Comparison of ENCODE assay signal across 12 cellular contexts in the genomic region with DNA sequence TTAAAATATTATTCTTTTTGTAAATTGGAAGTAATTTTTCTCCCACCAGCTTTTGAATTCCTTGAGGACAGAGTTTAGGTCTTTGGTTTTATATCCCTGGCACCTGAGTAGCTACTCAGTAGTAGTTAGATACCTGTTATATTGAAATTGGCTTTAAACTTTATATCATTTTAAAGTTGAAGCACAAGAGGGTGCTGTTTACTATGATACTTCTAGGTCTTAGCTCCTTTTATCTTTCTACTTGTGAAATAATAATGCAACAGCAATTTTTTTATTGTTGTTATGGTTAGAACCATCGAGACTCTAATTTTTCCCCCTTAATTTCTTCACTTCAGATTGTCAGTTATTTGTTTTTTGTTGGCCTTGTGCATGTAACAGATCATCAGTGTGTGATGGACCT. TPM values are rescaled to one million over a fixed set of nuclear protein-coding genes. Genes with fewer than 3 reads are reported as not detected.
DNase-seq lines count a peak whose midpoint lies in the region; ATAC-seq and TF ChIP-seq lines count a peak whose summit lies in the region.
"Had no signal": no experiment of that assay in that cellular context is flagged by ENCODE, and none has a peak within 500 bp of the region (broad histone marks: within the 10 kb centered on the region; RNA-seq: fewer than 3 reads in every experiment).

No MANE protein-coding gene starts in this region.

- H3K4me1 ChIP-seq in CD8-positive, alpha-beta T cell (ENCODE audit: insufficient read depth, low read length), result no peaks in the 10 kb centered on the region

- intact Hi-C loops in CD8-positive, alpha-beta T cell (cut with DNase I, micrococcal nuclease), result loop anchor here (5.0 to 10.0 kb wide), 2 partner anchors 177 to 179 kb away; no protein-coding TSS in a partner anchor

- peak; percentile 56 for TF ChIP-seq RAD21 in neural cell (conservative IDR thresholded peaks at IDR 0.05)

- H2AFZ ChIP-seq in neural cell (ENCODE audit: low read depth, low read length), result no peak overlapping the region

- H3K79me2 ChIP-seq in neural cell (replicated peaks; ENCODE audit: insufficient read depth, low read length), result no peaks in the 10 kb centered on the region

- no peaks in the 10 kb centered on the region for H3K9me2 ChIP-seq in neural cell (ENCODE audit: insufficient read depth, low read length)

- no peak for ATAC-seq in CD8-positive, alpha-beta T cell
- no peak for ATAC-seq in HG03159 (IDR thresholded peaks at IDR 0.05; ENCODE audit: unreplicated experiment)

- no peaks in the 10 kb centered on the region for H4K20me1 ChIP-seq in neural cell (ENCODE audit: insufficient read depth)

- peaks cover 4% of the 10 kb centered on the region for H3K36me3 Mint-ChIP-seq in chondrocyte (ENCODE audit: low read depth)
- H3K36me3 Mint-ChIP-seq in CD8-positive, alpha-beta T cell, result peaks cover 19% of the 10 kb centered on the region

- H3K9me3 Mint-ChIP-seq in chondrocyte (ENCODE audit: low read depth), result no peaks in the 10 kb centered on the region
- no peaks in the 10 kb centered on the region for H3K9me3 Mint-ChIP-seq in CD8-positive, alpha-beta T cell

- no peaks in the 10 kb centered on the region for H3K9me3 ChIP-seq in neural cell (ENCODE audit: low read length)
- no peaks in the 10 kb centered on the region for H3K9me3 ChIP-seq in CD8-positive, alpha-beta T cell (ENCODE audit: low read length)

- no peak overlapping the region for H3K4me3 ChIP-seq in neural cell (ENCODE audit: low read length)
- H3K4me3 ChIP-seq in CD8-positive, alpha-beta T cell (ENCODE audit: low read depth, low read length), result no peak overlapping the region

- H3K4me2 ChIP-seq in neural cell (ENCODE audit: low read length), result no peak overlapping the region

- peak; percentile 78 for TF ChIP-seq CTCF in chondrocyte (IDR thresholded peaks at IDR 0.05)
- TF ChIP-seq CTCF in neural cell (IDR thresholded peaks at IDR 0.05; ENCODE audit: poor library complexity, severe bottlenecking), result peak; percentile 51
- no peak for TF ChIP-seq CTCF in CD8-positive, alpha-beta T cell (IDR thresholded peaks at IDR 0.05)

- no peak overlapping the region for H3K4me3 Mint-ChIP-seq in chondrocyte (ENCODE audit: unreplicated experiment)
- no peak overlapping the region for H3K4me3 Mint-ChIP-seq in CD8-positive, alpha-beta T cell

- H3F3A ChIP-seq in neural cell (ENCODE audit: insufficient read depth, low read length, poor library complexity, severe bottlenecking), result no peaks in the 10 kb centered on the region

- H3K27ac ChIP-seq in neural cell (ENCODE audit: low read length), result no peak overlapping the region
- H3K27ac ChIP-seq in CD8-positive, alpha-beta T cell (ENCODE audit: low read depth, low read length), result no peak overlapping the region

- no peak overlapping the region for H3K27ac Mint-ChIP-seq in chondrocyte (ENCODE audit: unreplicated experiment)
- H3K27ac Mint-ChIP-seq in CD8-positive, alpha-beta T cell, result no peak overlapping the region

- H3K27me3 Mint-ChIP-seq in chondrocyte (ENCODE audit: low read depth), result no peaks in the 10 kb centered on the region
- no peaks in the 10 kb centered on the region for H3K27me3 Mint-ChIP-seq in CD8-positive, alpha-beta T cell (ENCODE audit: low read depth)

- TF ChIP-seq EP300 in neural cell (conservative IDR thresholded peaks at IDR 0.05; ENCODE audit: poor library complexity, severe bottlenecking), result no peak

- peaks cover 3% of the 10 kb centered on the region for H3K4me1 Mint-ChIP-seq in chondrocyte (ENCODE audit: low read depth)
- no peaks in the 10 kb centered on the region for H3K4me1 Mint-ChIP-seq in CD8-positive, alpha-beta T cell (ENCODE audit: low read depth)

- POLR2A ChIA-PET in CD8-positive, alpha-beta T cell (lab: Charles Lee), result interaction anchor here (2.3 kb wide), 1 partner anchor 16 kb away, joined by 5 read pairs; no protein-coding TSS in a partner anchor
- POLR2A ChIA-PET in HEK293T (lab: Yijun Ruan, JAX), result no interaction called here

- DNase-seq in EL (peak; percentile 30), NAMALWA (ENCODE audit: low spot score) (peak; percentile 33), chondrocyte (ENCODE audit: low spot score) (no peak), 8988T (no peak), HEK293T (ENCODE audit: extremely low spot score) (no peak)
- no peak for DNase-seq in CD8-positive, alpha-beta T cell
- DNase-seq: amygdala, GOT3, islet precursor cell, NCI-H526 treated with DMSO at 0.1 percent for 48 hours had no signal

- no peak overlapping the region for H3K9ac ChIP-seq in neural cell (ENCODE audit: low read length)

- no peaks in the 10 kb centered on the region for H3K36me3 ChIP-seq in neural cell (ENCODE audit: insufficient read depth, low read length)
- H3K36me3 ChIP-seq in CD8-positive, alpha-beta T cell (ENCODE audit: insufficient read depth, low read length), result no peaks in the 10 kb centered on the region

- CTCF ChIA-PET in CD8-positive, alpha-beta T cell (lab: Charles Lee), result interaction anchor here (1.0 to 1.1 kb wide), 2 partner anchors 11 to 39 kb away, joined by 3 read pairs; no protein-coding TSS in a partner anchor
- CTCF ChIA-PET in HEK293T (lab: Yijun Ruan, JAX), result no interaction called here

- no peaks in the 10 kb centered on the region for H3K27me3 ChIP-seq in neural cell (ENCODE audit: insufficient read depth, low read depth, low read length)
- no peaks in the 10 kb centered on the region for H3K27me3 ChIP-seq in CD8-positive, alpha-beta T cell (ENCODE audit: insufficient read depth, low read length)

TF ChIP-seq in neural cell, 6 proteins besides CTCF, POLR2A, EP300 and RAD21:
- TF ChIP-seq EZH2 (IDR thresholded peaks at IDR 0.05; ENCODE audit: borderline replicate concordance, insufficient read depth, low read length, poor library complexity, severe bottlenecking) (no peak), SMC3 (conservative IDR thresholded peaks at IDR 0.05; ENCODE audit: poor library complexity) (peak; percentile 60), TAF1 (IDR thresholded peaks at IDR 0.05; ENCODE audit: low read depth) (no peak)
TF ChIP-seq in neural cell: peak in this region for 1.

TF ChIP-seq in HEK293T, 16 proteins besides CTCF, POLR2A, EP300 and RAD21:
- TF ChIP-seq ARNT (IDR thresholded peaks at IDR 0.05) (no peak), ZNF384 (IDR thresholded peaks at IDR 0.05) (no peak), HDGF (IDR thresholded peaks at IDR 0.05; ENCODE audit: borderline replicate concordance) (no peak), FOXK2 (IDR thresholded peaks at IDR 0.05) (no peak), LEF1 (IDR thresholded peaks at IDR 0.05; ENCODE audit: borderline replicate concordance) (no peak)

RNA-seq across cellular contexts. Expression of a gene that starts 46.3 kb away (rescaled TPM):
- 105 to 133 TPM (median 124 TPM) in 3 replicates for total RNA-seq in chondrocyte
- polyA plus RNA-seq in neural cell, result 157 and 207 TPM in 2 replicates
- 79.4 and 93.9 TPM in 2 replicates for polyA minus RNA-seq in neural cell
- 10 to 100 TPM; 36.5 to 43.5 TPM for total RNA-seq in CD8-positive, alpha-beta T cell

RNA-seq across cellular contexts. Expression of a gene that starts 46.7 kb away (rescaled TPM):
- total RNA-seq in chondrocyte, result 45.4 to 57.9 TPM (median 48.0 TPM) in 3 replicates
- 135 and 141 TPM in 2 replicates for polyA plus RNA-seq in neural cell
- polyA minus RNA-seq in neural cell, result 79.9 and 83.2 TPM in 2 replicates
- 10 to 100 TPM; 62.5 to 68.3 TPM for total RNA-seq in CD8-positive, alpha-beta T cell

Comparison
In these comparisons a context has a peak if more than half of its experiments do, and no peak if none do; other contexts are left out.
1. DNase-seq: peak in EL (single experiment) and NAMALWA (single experiment); none in chondrocyte (single experiment), CD8-positive, alpha-beta T cell (0 of 7), 8988T (single experiment) and HEK293T (single experiment).